In genomic region chr3:151037746-151038145, GRCh38 we compare ENCODE assay signal across 10 cellular contexts. TPM values are rescaled to one million over a fixed set of nuclear protein-coding genes. Genes with fewer than 3 reads are reported as not detected.
DNase-seq lines count a peak whose midpoint lies in the region; ATAC-seq and TF ChIP-seq lines count a peak whose summit lies in the region.
"Had no signal": no experiment of that assay in that cellular context is flagged by ENCODE, and none has a peak within 500 bp of the region (broad histone marks: within the 10 kb centered on the region; RNA-seq: fewer than 3 reads in every experiment).

No MANE protein-coding gene starts in this region.

- no peak overlapping the region for H3K4me3 Mint-ChIP-seq in nephron progenitor cell
- H3K4me3 Mint-ChIP-seq in stimulated activated memory B cell treated with anti-CD40 and anti-IgM and Interleukin-4, amounts not matched to agents 10 μg/mL and 1 μg/mL and 100 μg/mL, for 72 hours: no peak overlapping the region
- H3K4me3 Mint-ChIP-seq: activated CD4-positive, alpha-beta T cell treated with anti-CD3 and anti-CD28 coated beads, Interleukin-2, amount 10 ng/mL, durations not matched to agents 7 days and 5 days had no signal

- no peaks in the 10 kb centered on the region for H3K4me1 Mint-ChIP-seq in nephron progenitor cell
- H3K4me1 Mint-ChIP-seq in stimulated activated memory B cell treated with anti-CD40 and anti-IgM and Interleukin-4, amounts not matched to agents 10 μg/mL and 1 μg/mL and 100 μg/mL, for 72 hours: no peaks in the 10 kb centered on the region
- H3K4me1 Mint-ChIP-seq: activated CD4-positive, alpha-beta T cell treated with anti-CD3 and anti-CD28 coated beads, Interleukin-2, amount 10 ng/mL, durations not matched to agents 7 days and 5 days had no signal

- peak; percentile 49 for DNase-seq in DMS 273 treated with DMSO at 0.1 percent for 48 hours (lab: John Stamatoyannopoulos, UW)
- peak; percentile 44 for DNase-seq in NCI-H69 (lab: John Stamatoyannopoulos, UW)
- no peak for DNase-seq in nephron progenitor cell
- no peak for DNase-seq in NCI-H2081 treated with DMSO at 0.1 percent for 48 hours (lab: John Stamatoyannopoulos, UW)
- no peak for DNase-seq in GM10266 (ENCODE audit: extremely low spot score)
- DNase-seq: activated CD4-positive, alpha-beta T cell treated with anti-CD3 and anti-CD28 coated beads, Interleukin-2, amount 10 ng/mL, durations not matched to agents 7 days and 5 days; retina had no signal

- no peak for TF ChIP-seq CTCF in nephron progenitor cell (IDR thresholded peaks at IDR 0.05)
- TF ChIP-seq CTCF in GM10266 (IDR thresholded peaks at IDR 0.05; ENCODE audit: control insufficient read depth, insufficient read depth, low read depth, missing control alignments): no peak

- no peaks in the 10 kb centered on the region for H3K36me3 Mint-ChIP-seq in nephron progenitor cell (ENCODE audit: low read depth)
- no peaks in the 10 kb centered on the region for H3K36me3 Mint-ChIP-seq in stimulated activated memory B cell treated with anti-CD40 and anti-IgM and Interleukin-4, amounts not matched to agents 10 μg/mL and 1 μg/mL and 100 μg/mL, for 72 hours

- H3K27me3 Mint-ChIP-seq in nephron progenitor cell (ENCODE audit: low read depth, poor library complexity): no peaks in the 10 kb centered on the region
- no peaks in the 10 kb centered on the region for H3K27me3 Mint-ChIP-seq in stimulated activated memory B cell treated with anti-CD40 and anti-IgM and Interleukin-4, amounts not matched to agents 10 μg/mL and 1 μg/mL and 100 μg/mL, for 72 hours

- peaks cover 3% of the 10 kb centered on the region for H3K9me3 Mint-ChIP-seq in nephron progenitor cell
- no peaks in the 10 kb centered on the region for H3K9me3 Mint-ChIP-seq in stimulated activated memory B cell treated with anti-CD40 and anti-IgM and Interleukin-4, amounts not matched to agents 10 μg/mL and 1 μg/mL and 100 μg/mL, for 72 hours
- H3K9me3 Mint-ChIP-seq: activated CD4-positive, alpha-beta T cell treated with anti-CD3 and anti-CD28 coated beads, Interleukin-2, amount 10 ng/mL, durations not matched to agents 7 days and 5 days had no signal

- peak overlapping the region; percentile 43 for H3K27ac Mint-ChIP-seq in nephron progenitor cell
- no peak overlapping the region for H3K27ac Mint-ChIP-seq in stimulated activated memory B cell treated with anti-CD40 and anti-IgM and Interleukin-4, amounts not matched to agents 10 μg/mL and 1 μg/mL and 100 μg/mL, for 72 hours
- H3K27ac Mint-ChIP-seq: activated CD4-positive, alpha-beta T cell treated with anti-CD3 and anti-CD28 coated beads, Interleukin-2, amount 10 ng/mL, durations not matched to agents 7 days and 5 days had no signal

- ATAC-seq in esophagus mucosa (peak; percentile 52), HG02678 (IDR thresholded peaks at IDR 0.05; ENCODE audit: unreplicated experiment) (no peak)
- ATAC-seq in stimulated activated memory B cell treated with anti-CD40 and anti-IgM and Interleukin-4, amounts not matched to agents 10 μg/mL and 1 μg/mL and 100 μg/mL, for 72 hours: no peak

RNA-seq across cellular contexts. Expression of gene MED12L, which starts 47.7 kb away (rescaled TPM):
- total RNA-seq in esophagus mucosa: 0.32 TPM

Comparison
In these comparisons a context has a peak if more than half of its experiments do, and no peak if none do; other contexts are left out.
1. DNase-seq: peak in DMS 273 treated with DMSO at 0.1 percent for 48 hours (single experiment) and NCI-H69 (single experiment); none in nephron progenitor cell (single experiment), NCI-H2081 treated with DMSO at 0.1 percent for 48 hours (single experiment) and GM10266 (single experiment).